In the genomic region with DNA sequence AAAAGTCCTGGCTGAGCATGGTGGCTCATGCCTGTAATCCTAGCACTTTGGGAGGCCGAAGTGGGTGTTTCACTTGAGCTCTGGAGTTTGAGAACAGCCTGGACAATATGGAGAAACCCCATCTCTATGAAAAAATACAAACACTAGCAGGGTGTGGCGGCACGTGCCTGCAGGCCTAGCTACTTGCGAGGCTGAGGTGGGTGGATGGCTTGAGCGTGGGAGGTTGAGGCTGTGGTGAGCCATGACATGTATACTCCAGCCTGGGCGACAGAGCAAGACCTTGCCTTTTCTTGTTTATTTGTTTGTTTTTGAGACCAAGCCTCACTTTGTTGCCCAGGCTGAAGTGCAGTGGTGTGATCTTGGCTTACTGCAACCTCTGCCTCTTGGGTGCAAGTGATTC, we compare ENCODE assay signal across 1 cellular context.
TF ChIP-seq lines count a peak whose summit lies in the region.

No MANE protein-coding gene starts in this region.

TF ChIP-seq in K562, 482 proteins besides CTCF, POLR2A, EP300 and RAD21 (continued from another document):
- TF ChIP-seq, protein P1, sequence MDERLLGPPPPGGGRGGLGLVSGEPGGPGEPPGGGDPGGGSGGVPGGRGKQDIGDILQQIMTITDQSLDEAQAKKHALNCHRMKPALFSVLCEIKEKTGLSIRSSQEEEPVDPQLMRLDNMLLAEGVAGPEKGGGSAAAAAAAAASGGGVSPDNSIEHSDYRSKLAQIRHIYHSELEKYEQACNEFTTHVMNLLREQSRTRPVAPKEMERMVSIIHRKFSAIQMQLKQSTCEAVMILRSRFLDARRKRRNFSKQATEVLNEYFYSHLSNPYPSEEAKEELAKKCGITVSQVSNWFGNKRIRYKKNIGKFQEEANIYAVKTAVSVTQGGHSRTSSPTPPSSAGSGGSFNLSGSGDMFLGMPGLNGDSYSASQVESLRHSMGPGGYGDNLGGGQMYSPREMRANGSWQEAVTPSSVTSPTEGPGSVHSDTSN (CRISPR knock-in tag; IDR thresholded peaks at IDR 0.05; ENCODE audit: low read depth): no peak
- TF ChIP-seq, protein P1 (tag; conservative IDR thresholded peaks at IDR 0.05; ENCODE audit: low read depth): no peak
- TF ChIP-seq MCM5 (IDR thresholded peaks at IDR 0.05; ENCODE audit: low read depth): no peak
- peak; percentile 58 for TF ChIP-seq MGA (IDR thresholded peaks at IDR 0.05)
- no peak for TF ChIP-seq RFX1 (IDR thresholded peaks at IDR 0.05)
- TF ChIP-seq ZNF24 (IDR thresholded peaks at IDR 0.05): no peak
- peak in 1 of 2 experiments; percentile 76 for TF ChIP-seq E2F6 (IDR thresholded peaks at IDR 0.05; ENCODE audit: borderline replicate concordance in 1 of 2, extremely low read depth in 1 of 2, insufficient read depth in 1 of 2, insufficient read length in 1 of 2, low read depth in 1 of 2, low read length in 1 of 2, poor library complexity in 1 of 2, severe bottlenecking in 1 of 2)
- TF ChIP-seq ZNF12 (CRISPR knock-in tag; IDR thresholded peaks at IDR 0.05): no peak
- TF ChIP-seq ZNF583 (CRISPR knock-in tag; IDR thresholded peaks at IDR 0.05): no peak
- peak; percentile 86 for TF ChIP-seq BHLHE40 (IDR thresholded peaks at IDR 0.05; ENCODE audit: low read length)
- no peak for TF ChIP-seq NCOA2 (IDR thresholded peaks at IDR 0.05; ENCODE audit: partially characterized antibody in 2 of 2)
- TF ChIP-seq BCOR (IDR thresholded peaks at IDR 0.05): no peak
- no peak for TF ChIP-seq HMG20B (CRISPR knock-in tag; IDR thresholded peaks at IDR 0.05)
- 0 out of 2 replicates have a peak, but pooled peaks have one; percentile 20 for TF ChIP-seq ZFX (CRISPR knock-in tag; IDR thresholded peaks at IDR 0.05)
- no peak for TF ChIP-seq SRF (CRISPR knock-in tag; IDR thresholded peaks at IDR 0.05)
- no peak for TF ChIP-seq CREB3 (tag; conservative IDR thresholded peaks at IDR 0.05; ENCODE audit: low read depth)
- no peak for TF ChIP-seq ELK1 (CRISPR knock-in tag; IDR thresholded peaks at IDR 0.05)
- TF ChIP-seq NONO (IDR thresholded peaks at IDR 0.05; ENCODE audit: low read depth in 2 of 2, low read length in 1 of 2): no peak
- TF ChIP-seq ZNF551 (CRISPR knock-in tag; IDR thresholded peaks at IDR 0.05): no peak
- TF ChIP-seq, protein P2, sequence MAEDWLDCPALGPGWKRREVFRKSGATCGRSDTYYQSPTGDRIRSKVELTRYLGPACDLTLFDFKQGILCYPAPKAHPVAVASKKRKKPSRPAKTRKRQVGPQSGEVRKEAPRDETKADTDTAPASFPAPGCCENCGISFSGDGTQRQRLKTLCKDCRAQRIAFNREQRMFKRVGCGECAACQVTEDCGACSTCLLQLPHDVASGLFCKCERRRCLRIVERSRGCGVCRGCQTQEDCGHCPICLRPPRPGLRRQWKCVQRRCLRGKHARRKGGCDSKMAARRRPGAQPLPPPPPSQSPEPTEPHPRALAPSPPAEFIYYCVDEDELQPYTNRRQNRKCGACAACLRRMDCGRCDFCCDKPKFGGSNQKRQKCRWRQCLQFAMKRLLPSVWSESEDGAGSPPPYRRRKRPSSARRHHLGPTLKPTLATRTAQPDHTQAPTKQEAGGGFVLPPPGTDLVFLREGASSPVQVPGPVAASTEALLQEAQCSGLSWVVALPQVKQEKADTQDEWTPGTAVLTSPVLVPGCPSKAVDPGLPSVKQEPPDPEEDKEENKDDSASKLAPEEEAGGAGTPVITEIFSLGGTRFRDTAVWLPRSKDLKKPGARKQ (CRISPR knock-in tag; IDR thresholded peaks at IDR 0.05): no peak
